ENCODE assay signal across 8 cellular contexts in genomic region chr2:174522553-174522952, GRCh38. TPM values are rescaled to one million over a fixed set of nuclear protein-coding genes. Genes with fewer than 3 reads are reported as not detected.
A peak's percentile ranks its signal among the peaks of the same experiment; 100 is the strongest.
DNase-seq lines count a peak whose midpoint lies in the region; ATAC-seq, FAIRE-seq and TF ChIP-seq lines count a peak whose summit lies in the region.

No MANE protein-coding gene starts in this region.

- H3K9me1 ChIP-seq in IMR-90 (ENCODE audit: insufficient read depth, low read length), result no peaks in the 10 kb centered on the region

- no peak overlapping the region for H4K91ac ChIP-seq in IMR-90 (ENCODE audit: insufficient read depth, low read depth, low read length)

- no peak overlapping the region for H3K23ac ChIP-seq in IMR-90 (ENCODE audit: low read depth, low read length)

- H2BK5ac ChIP-seq in IMR-90 (ENCODE audit: low read depth, low read length, poor library complexity, severe bottlenecking), result no peak overlapping the region

- CTCF ChIA-PET in IMR-90 (lab: Yijun Ruan, JAX) (interaction anchor here (0.7 to 1.2 kb wide), 3 partner anchors 25 to 129 kb away, joined by 3 to 5 read pairs (median 3); no protein-coding TSS in a partner anchor), HepG2 (lab: Yijun Ruan, JAX; ENCODE audit: low intra/inter-chr PET ratio, low total read pairs) (interaction anchor here (2.0 kb wide), 1 partner anchor 60 kb away, joined by 15 read pairs; no protein-coding TSS in a partner anchor)

- no peak overlapping the region for H3K56ac ChIP-seq in IMR-90 (ENCODE audit: extremely low read depth, insufficient read depth, low read length)

- intact Hi-C loops in IMR-90 (cut with micrococcal nuclease), result loop anchor here (1.0 to 10.0 kb wide), 2 partner anchors 60 to 1118 kb away; no protein-coding TSS in a partner anchor
- intact Hi-C loops in adrenal gland (cut with DNase I), result no loop called here
- intact Hi-C loops in HepG2 (cut with micrococcal nuclease; ENCODE audit: unreplicated experiment), result loop anchor here (1.0 kb wide), 1 partner anchor 60 kb away; no protein-coding TSS in a partner anchor
- intact Hi-C loops in posterior vena cava (cut with DNase I), result loop anchor here in 1 of 2 donors (10.0 kb wide), 1 partner anchor 58 kb away; no protein-coding TSS in a partner anchor

- no peak for ATAC-seq in IMR-90 (ENCODE audit: low read depth)
- ATAC-seq in HepG2, result no peak
- ATAC-seq in GM19467 (IDR thresholded peaks at IDR 0.05; ENCODE audit: unreplicated experiment), result no peak
- ATAC-seq in HG02759 (IDR thresholded peaks at IDR 0.05; ENCODE audit: unreplicated experiment), result no peak

- H2BK120ac ChIP-seq in IMR-90 (ENCODE audit: low read depth, low read length), result no peak overlapping the region

- no peak overlapping the region for H2AK5ac ChIP-seq in IMR-90 (ENCODE audit: low read depth, low read length)

- H3K18ac ChIP-seq in IMR-90 (ENCODE audit: low read depth, low read length), result no peak overlapping the region

- H3K27ac ChIP-seq in IMR-90 (ENCODE audit: insufficient read depth, low read length) (no peak overlapping the region), adrenal gland (no peak overlapping the region), HepG2 (ENCODE audit: extremely low read length, insufficient read depth, low read length) (no peak overlapping the region)

- H4K20me1 ChIP-seq in IMR-90 (ENCODE audit: insufficient read depth, low read length), result no peaks in the 10 kb centered on the region
- H4K20me1 ChIP-seq in HepG2 (ENCODE audit: insufficient read depth, low read length), result no peaks in the 10 kb centered on the region

- H2AFZ ChIP-seq in IMR-90 (replicated peaks; ENCODE audit: low read length, poor library complexity) (no peak overlapping the region), HepG2 (ENCODE audit: low read length) (no peak overlapping the region)

- H3K9ac ChIP-seq in IMR-90 (ENCODE audit: low read depth, low read length), result no peak overlapping the region
- no peak overlapping the region for H3K9ac ChIP-seq in HepG2 (ENCODE audit: insufficient read depth, low read depth, low read length)

- dilution Hi-C loops in IMR-90 (cut with HindIII; ENCODE audit: low sequenced_read_pairs, unreplicated experiment), result no loop called here

- H2BK15ac ChIP-seq in IMR-90 (ENCODE audit: low read depth, low read length), result no peak overlapping the region

- H3K9me3 ChIP-seq in IMR-90 (ENCODE audit: control insufficient read depth, insufficient read depth, low read length) (0 out of 2 replicates have a peak, but pooled peaks cover 2% of the 10 kb centered on the region), adrenal gland (replicated peaks in 1 of 3) (no peaks in the 10 kb centered on the region), HepG2 (ENCODE audit: low read length) (no peaks in the 10 kb centered on the region)

- H3K36me3 ChIP-seq in IMR-90 (ENCODE audit: control insufficient read depth, insufficient read depth, low read length), result no peaks in the 10 kb centered on the region
- no peaks in the 10 kb centered on the region for H3K36me3 ChIP-seq in adrenal gland (replicated peaks in 1 of 2)
- no peaks in the 10 kb centered on the region for H3K36me3 ChIP-seq in HepG2 (replicated peaks in 1 of 2; ENCODE audit: control insufficient read depth in 1 of 2, insufficient read depth in 2 of 2, low read length in 2 of 2)

- no peaks in the 10 kb centered on the region for H3K4me1 ChIP-seq in IMR-90 (ENCODE audit: control insufficient read depth, insufficient read depth, low read length)
- no peaks in the 10 kb centered on the region for H3K4me1 ChIP-seq in adrenal gland (replicated peaks in 1 of 2)
- H3K4me1 ChIP-seq in HepG2 (ENCODE audit: insufficient read depth, low read length), result no peaks in the 10 kb centered on the region

- H3K79me2 ChIP-seq in HepG2 (ENCODE audit: insufficient read depth, low read length), result no peaks in the 10 kb centered on the region

- peak; percentile 22 for DNase-seq in AG20443 (ENCODE audit: low spot score)
- peak; percentile 11 for DNase-seq in IMR-90
- DNase-seq in adrenal gland, result no peak
- no peak for DNase-seq in HepG2 (ENCODE audit: low spot score)
- DNase-seq in HK-2 (ENCODE audit: unreplicated experiment), result no peak
- DNase-seq in posterior vena cava (ENCODE audit: low spot score), result no peak

- TF ChIP-seq POLR2A in IMR-90 (IDR thresholded peaks at IDR 0.05; ENCODE audit: low read depth, low read length) (no peak), adrenal gland (IDR thresholded peaks at IDR 0.05) (no peak), HepG2 (IDR thresholded peaks at IDR 0.05; ENCODE audit: insufficient read depth in 1 of 2, low read depth in 2 of 2, low read length in 2 of 2) (no peak)

- no peak overlapping the region for H3K14ac ChIP-seq in IMR-90 (replicated peaks; ENCODE audit: low read depth, low read length)

- no peak overlapping the region for H3K4me2 ChIP-seq in IMR-90 (ENCODE audit: low read depth, low read length)
- H3K4me2 ChIP-seq in HepG2 (ENCODE audit: low read depth, low read length), result no peak overlapping the region

- H2AK9ac ChIP-seq in IMR-90 (replicated peaks; ENCODE audit: low read depth, low read length, poor library complexity), result no peak overlapping the region

- in situ Hi-C loops in IMR-90 (cut with MboI; ENCODE audit: low sequenced_read_pairs) (no loop called here), HepG2 (cut with HindIII; ENCODE audit: extremely low pct_ligation_motif_present, low pct_unique_long_range_greater_than_20kb) (no loop called here)

- no peak overlapping the region for H4K5ac ChIP-seq in IMR-90 (ENCODE audit: low read depth, low read length)

- peak; percentile 47 for TF ChIP-seq CTCF in IMR-90 (conservative IDR thresholded peaks at IDR 0.05; ENCODE audit: low read depth, low read length)
- TF ChIP-seq CTCF in adrenal gland (IDR thresholded peaks at IDR 0.05), result peak in 5 of 6 experiments; percentile 33 to 56 (median 49)
- TF ChIP-seq CTCF in HepG2 (CRISPR knock-in tag; IDR thresholded peaks at IDR 0.05), result peak; percentile 27; the same call in 1 of the 2 replicates

- H4K8ac ChIP-seq in IMR-90 (ENCODE audit: low read depth in 2 of 2, low read length in 2 of 2), result no peak overlapping the region

- TF ChIP-seq RAD21 in IMR-90 (IDR thresholded peaks at IDR 0.05; ENCODE audit: low read length), result peak; percentile 51
- no peak for TF ChIP-seq RAD21 in HepG2 (CRISPR knock-in tag; IDR thresholded peaks at IDR 0.05)

- POLR2A ChIA-PET in IMR-90 (lab: Charles Lee; ENCODE audit: unreplicated experiment), result no interaction called here
- POLR2A ChIA-PET in HepG2 (lab: Yijun Ruan, JAX), result no interaction called here

- H3K27me3 ChIP-seq in IMR-90 (ENCODE audit: control insufficient read depth, insufficient read depth, low read length) (peaks cover 21% of the 10 kb centered on the region), adrenal gland (no peaks in the 10 kb centered on the region), HepG2 (ENCODE audit: control insufficient read depth in 1 of 2, insufficient read depth in 2 of 2, low read length in 2 of 2) (peaks cover 0 to 33% of the 10 kb centered on the region in 2 experiments; a peak in 2 of 5 replicates)

- no peak overlapping the region for H3K4ac ChIP-seq in IMR-90 (ENCODE audit: low read depth, low read length)

- no TSS peak for BruUV-seq in IMR-90 (replicated peaks; lab: Mats Ljungman, UMichigan)
- no TSS peak for BruUV-seq in HepG2 (replicated peaks; lab: Mats Ljungman, UMichigan)

- no peak overlapping the region for H2BK20ac ChIP-seq in IMR-90 (ENCODE audit: low read depth, low read length)

- no peaks in the 10 kb centered on the region for H3K79me1 ChIP-seq in IMR-90 (ENCODE audit: low read depth in 1 of 2, low read length in 2 of 2)

- no peak for TF ChIP-seq EP300 in HepG2 (IDR thresholded peaks at IDR 0.05; ENCODE audit: low read depth in 2 of 2, low read length in 2 of 2)
- no peak for TF ChIP-seq EP300 in HepG2 (CRISPR knock-in tag; IDR thresholded peaks at IDR 0.05; ENCODE audit: borderline replicate concordance)

- H3K4me3 ChIP-seq in IMR-90 (ENCODE audit: insufficient read depth, low read depth, low read length) (no peak overlapping the region), adrenal gland (no peak overlapping the region), HepG2 (replicated peaks in 1 of 3; ENCODE audit: insufficient read depth in 1 of 3, low read depth in 2 of 3, low read length in 3 of 3) (no peak overlapping the region)

- WGBS in IMR-90 (ENCODE audit: extremely low coverage in 2 of 2, insufficient read length in 1 of 2), 2 experiments, result 20% methylated on average over 1 of the region's 3 CpGs; no CpG with 5 or more reads in 1 of the 2 experiments
- 9 to 13% (median 10%) methylated on average over 3 of the region's 3 CpGs for WGBS in adrenal gland, 4 donors
- WGBS in HepG2 (ENCODE audit: low lambda C conversion rate), result 8% methylated on average over 3 of the region's 3 CpGs

- no peak for FAIRE-seq in HepG2 (lab: Jason Lieb, UNC)

RNA-seq across cellular contexts. Expression of gene GPR155, which starts 35.7 kb away (rescaled TPM):
- total RNA-seq in IMR-90 (2012; rRNA removed) (3.4 and 4.4 TPM in 2 replicates), adrenal gland (10 to 100 TPM in 5 of 8 donors, 1 to 10 TPM in 3; 6.2 to 17.6 (median 11.5) TPM), HepG2 (2016; rRNA removed; fragmentation: Illumina TruSeq; extraction: Trizol) (0.04 and 0.15 TPM in 2 replicates), posterior vena cava (10 to 100 TPM in 1 of 2 donors, 1 to 10 TPM in 1; 9.7 to 10.4 TPM)
- polyA plus RNA-seq in IMR-90 (2012; rRNA removed) (2.3 and 2.6 TPM in 2 replicates), adrenal gland (10 to 100 TPM in 1 of 3 donors, 1 to 10 TPM in 2; 1.8 to 10.3 (median 3.9) TPM), HepG2 (2011; rRNA removed) (0.39 and 0.49 TPM in 2 replicates)
- polyA plus RNA-seq in IMR-90 (2012; cell fraction: cytosol; rRNA removed), result 0.80 and 0.90 TPM in 2 replicates
- polyA plus RNA-seq in IMR-90 (2012; cell fraction: nucleus; rRNA removed; ENCODE audit: low replicate concordance), result 0.59 and 4.3 TPM in 2 replicates
- 0.26 TPM in 1 of 2 replicates, not detected in the other for total RNA-seq in HepG2 (2016; cell fraction: cytosol; rRNA removed; fragmentation: Illumina TruSeq; extraction: Trizol; ENCODE audit: low read depth)
- 0.03 and 0.15 TPM in 2 replicates for total RNA-seq in HepG2 (2016; cell fraction: insoluble cytoplasmic fraction; rRNA removed; fragmentation: Illumina TruSeq; extraction: Trizol)
- total RNA-seq in HepG2 (2016; cell fraction: membrane; rRNA removed; fragmentation: Illumina TruSeq; extraction: Trizol), result 0.07 and 0.09 TPM in 2 replicates
- total RNA-seq in HepG2 (2016; cell fraction: nucleus; rRNA removed; fragmentation: Illumina TruSeq; extraction: Trizol), result 0.16 and 0.31 TPM in 2 replicates
- polyA plus RNA-seq in HepG2 (2011; cell fraction: cytosol; rRNA removed), result 0.13 and 0.23 TPM in 2 replicates
- 0.19 and 0.24 TPM in 2 replicates for polyA plus RNA-seq in HepG2 (2011; cell fraction: nucleus; rRNA removed)
- 0.44 and 0.63 TPM in 2 replicates for polyA plus RNA-seq in HepG2 (2012)
- polyA plus RNA-seq in HepG2 (2016; cell fraction: cytosol; fragmentation: Illumina TruSeq; extraction: Trizol; ENCODE audit: low read depth), result 0.19 TPM in 1 of 2 replicates, not detected in the other
- polyA plus RNA-seq in HepG2 (2016; cell fraction: insoluble cytoplasmic fraction; fragmentation: Illumina TruSeq; extraction: Trizol; ENCODE audit: low read depth), result 0.09 TPM in 1 of 2 replicates, not detected in the other
- 0.05 TPM in 1 of 2 replicates, not detected in the other for polyA plus RNA-seq in HepG2 (2016; cell fraction: membrane; fragmentation: Illumina TruSeq; extraction: Trizol; ENCODE audit: low read depth)
- 0.15 and 1.1 TPM in 2 replicates for polyA plus RNA-seq in HepG2 (2016; cell fraction: nucleus; fragmentation: Illumina TruSeq; extraction: Trizol; ENCODE audit: insufficient read depth, low read depth)
- 0.22 and 3.5 TPM in 2 replicates for polyA minus RNA-seq in HepG2 (2011; rRNA and poly(A)+ RNA removed; ENCODE audit: low replicate concordance)
- polyA minus RNA-seq in HepG2 (2011; cell fraction: cytosol; rRNA and poly(A)+ RNA removed), result 0.09 and 0.40 TPM in 2 replicates
- 0.52 and 0.75 TPM in 2 replicates for polyA minus RNA-seq in HepG2 (2011; cell fraction: nucleus; rRNA and poly(A)+ RNA removed)

Comparison
In these comparisons a context has a peak if more than half of its experiments do, and no peak if none do; other contexts are left out.
1. DNase-seq: peak in AG20443 (single experiment) and IMR-90 (single experiment); none in adrenal gland (0 of 7), HepG2 (single experiment), HK-2 (single experiment) and posterior vena cava (single experiment).
2. intact Hi-C loops: an anchor here in IMR-90 (1.0 to 10.0 kb wide) and HepG2 (1.0 kb wide); none called in adrenal gland.
3. Peak in every context shown above with its lines, with median percentiles within 50 percentile points of each other: CTCF ChIP-seq.